ENCODE assay signal across 8 cellular contexts in the genomic region with DNA sequence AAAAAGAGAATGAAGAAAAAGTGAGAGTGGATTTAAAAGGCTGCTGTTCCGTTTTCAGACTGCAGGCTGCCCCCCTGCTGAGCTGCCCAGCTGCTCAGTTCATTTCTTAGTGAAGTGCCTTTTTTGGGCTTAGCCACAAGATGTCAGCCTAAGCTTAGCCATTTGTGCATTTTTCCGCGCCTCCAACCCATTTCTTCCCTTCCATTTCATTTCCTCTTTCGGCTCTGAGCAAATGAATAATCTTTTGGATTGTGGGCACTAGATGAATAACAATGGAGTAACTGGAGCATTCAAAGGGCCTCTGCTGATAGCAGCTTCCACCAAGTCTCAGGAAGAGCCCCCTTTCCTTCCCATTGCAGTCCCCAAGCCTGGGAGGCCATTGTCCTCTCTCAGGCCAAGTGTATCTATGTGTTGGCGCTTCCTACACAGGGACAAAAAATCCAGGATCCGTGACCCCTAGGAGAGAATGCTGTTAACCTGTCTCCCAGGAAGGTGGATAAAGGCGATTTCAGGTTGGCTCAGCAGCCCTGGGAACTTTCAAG.
DNase-seq lines count a peak whose midpoint lies in the region; ATAC-seq and TF ChIP-seq lines count a peak whose summit lies in the region.

No MANE protein-coding gene starts in this region.

- ATAC-seq in GM19468 (IDR thresholded peaks at IDR 0.05; ENCODE audit: extremely low read depth, unreplicated experiment): peak; percentile 96
- peak; percentile 88 for ATAC-seq in HG03457 (IDR thresholded peaks at IDR 0.05; ENCODE audit: unreplicated experiment)
- ATAC-seq in activated T-cell treated with anti-CD3 and anti-CD28 coated beads, Interleukin-2, amount 50 U/mL, for 72 hours (replicated peaks in 1 of 2): peak; percentile 59 to 67
- peak; percentile 95 for ATAC-seq in Right ventricle myocardium superior (ENCODE audit: poor library complexity)

- H3K27ac Mint-ChIP-seq in activated T-cell treated with anti-CD3 and anti-CD28 coated beads, Interleukin-2, amount 50 U/mL, for 72 hours: no peak overlapping the region
- peak overlapping the region; percentile 31 for H3K27ac Mint-ChIP-seq in progenitor cell of endocrine pancreas

- intact Hi-C loops in Right ventricle myocardium superior (cut with DNase I): loop anchor here (5.0 kb wide), 1 partner anchor 182 kb away; no protein-coding TSS in a partner anchor

- peaks cover 8% of the 10 kb centered on the region for H3K27me3 Mint-ChIP-seq in activated T-cell treated with anti-CD3 and anti-CD28 coated beads, Interleukin-2, amount 50 U/mL, for 72 hours (ENCODE audit: low read depth)
- no peaks in the 10 kb centered on the region for H3K27me3 Mint-ChIP-seq in progenitor cell of endocrine pancreas

- TF ChIP-seq CTCF in progenitor cell of endocrine pancreas (IDR thresholded peaks at IDR 0.05; ENCODE audit: unreplicated experiment): no peak

- DNase-seq in EH (ENCODE audit: low read depth) (peak; percentile 77), NCI-H510A (lab: John Stamatoyannopoulos, UW) (peak; percentile 41), Right ventricle myocardium superior (no peak), progenitor cell of endocrine pancreas (ENCODE audit: low spot score, unreplicated experiment) (peak; percentile 39)
- DNase-seq in activated T-cell treated with anti-CD3 and anti-CD28 coated beads, Interleukin-2, amount 50 U/mL, for 72 hours: peak; percentile 27 to 38
- DNase-seq in activated CD4-positive, CD25-positive, alpha-beta regulatory T cell (lab: John Stamatoyannopoulos, UW): no peak

- H3K4me3 Mint-ChIP-seq in activated T-cell treated with anti-CD3 and anti-CD28 coated beads, Interleukin-2, amount 50 U/mL, for 72 hours: no peak overlapping the region
- H3K4me3 Mint-ChIP-seq in progenitor cell of endocrine pancreas (ENCODE audit: low read depth): no peak overlapping the region

- peaks cover 0 to 2% of the 10 kb centered on the region in 2 donors for H3K36me3 Mint-ChIP-seq in activated T-cell treated with anti-CD3 and anti-CD28 coated beads, Interleukin-2, amount 50 U/mL, for 72 hours (ENCODE audit: insufficient read depth in 2 of 2)
- no peaks in the 10 kb centered on the region for H3K36me3 Mint-ChIP-seq in progenitor cell of endocrine pancreas (ENCODE audit: insufficient read depth)

- peaks cover 14% of the 10 kb centered on the region for H3K4me1 Mint-ChIP-seq in activated T-cell treated with anti-CD3 and anti-CD28 coated beads, Interleukin-2, amount 50 U/mL, for 72 hours (ENCODE audit: low read depth)
- peaks cover 38% of the 10 kb centered on the region for H3K4me1 Mint-ChIP-seq in progenitor cell of endocrine pancreas (ENCODE audit: low read depth)

- peaks cover 0 to 3% of the 10 kb centered on the region in 2 donors for H3K9me3 Mint-ChIP-seq in activated T-cell treated with anti-CD3 and anti-CD28 coated beads, Interleukin-2, amount 50 U/mL, for 72 hours
- peaks cover 5% of the 10 kb centered on the region for H3K9me3 Mint-ChIP-seq in progenitor cell of endocrine pancreas (ENCODE audit: low read depth)

Comparison
In these comparisons a context has a peak if more than half of its experiments do, and no peak if none do; other contexts are left out.
1. DNase-seq: peak in EH (single experiment), NCI-H510A (single experiment), activated T-cell treated with anti-CD3 and anti-CD28 coated beads, Interleukin-2, amount 50 U/mL, for 72 hours (2 of 2) and progenitor cell of endocrine pancreas (single experiment); none in Right ventricle myocardium superior (single experiment) and activated CD4-positive, CD25-positive, alpha-beta regulatory T cell (0 of 4).
2. Peak in every context shown above with its lines, with median percentiles within 50 percentile points of each other: ATAC-seq.